14 cellular contexts compared by ENCODE assay signal in the genomic region with DNA sequence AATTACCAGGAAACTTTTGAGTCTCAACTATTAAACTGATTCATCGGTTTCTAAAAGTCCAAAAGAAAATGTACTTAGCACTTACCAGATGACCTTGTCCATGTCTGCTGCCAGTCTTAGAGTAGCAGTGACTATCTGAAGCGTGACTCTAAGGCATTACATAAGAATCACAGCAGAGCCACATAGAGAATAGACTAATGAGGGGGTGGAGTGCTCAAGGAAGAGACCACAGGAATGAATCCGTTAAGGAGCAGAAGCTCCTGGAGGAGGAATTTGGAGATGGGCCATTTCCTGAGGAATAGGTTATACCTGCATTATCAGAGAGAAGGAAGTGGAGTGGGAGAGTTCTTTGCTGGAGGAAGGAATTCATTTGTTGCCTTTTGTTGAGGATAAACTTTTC.
DNase-seq lines count a peak whose midpoint lies in the region; ATAC-seq and TF ChIP-seq lines count a peak whose summit lies in the region.
"Had no signal": no experiment of that assay in that cellular context is flagged by ENCODE, and none has a peak within 500 bp of the region (broad histone marks: within the 10 kb centered on the region; RNA-seq: fewer than 3 reads in every experiment).

No MANE protein-coding gene starts in this region.

- H3K27ac Mint-ChIP-seq in chondrocyte (ENCODE audit: unreplicated experiment) = peak overlapping the region; percentile 62
- H3K27ac Mint-ChIP-seq: activated naive CD4-positive, alpha-beta T cell treated with anti-CD3 and anti-CD28 coated beads, Interleukin-2, amount 10 ng/mL, durations not matched to agents 7 days and 5 days; natural killer cell treated with Interleukin-12 subunit alpha and Interleukin-12 subunit beta and Interleukin-15 and Interleukin-18, amount 100 ng/mL, for 72 hours had no signal

- H3K27me3 ChIP-seq in left ventricle myocardium inferior (ENCODE audit: low read depth) = no peaks in the 10 kb centered on the region
- H3K27me3 ChIP-seq: MG63, testis had no signal

- intact Hi-C loops in left ventricle myocardium inferior (cut with micrococcal nuclease) (no loop called here), Right ventricle myocardium inferior (cut with DNase I) (loop anchor here (5.0 kb wide), 2 partner anchors 54 to 104 kb away; no protein-coding TSS in a partner anchor)

- peaks cover 13% of the 10 kb centered on the region for H3K36me3 Mint-ChIP-seq in chondrocyte (ENCODE audit: low read depth)

- ATAC-seq in Right ventricle myocardium inferior (no peak), omental fat pad (ENCODE audit: low FRiP score) (no peak)
- ATAC-seq: A549; natural killer cell treated with Interleukin-12 subunit alpha and Interleukin-12 subunit beta and Interleukin-15 and Interleukin-18, amount 100 ng/mL, for 72 hours had no signal

- no peak overlapping the region for H3K4me3 ChIP-seq in left ventricle myocardium inferior
- H3K4me3 ChIP-seq: A549, MG63, testis had no signal

- TF ChIP-seq CTCF in left ventricle myocardium inferior (IDR thresholded peaks at IDR 0.05; ENCODE audit: borderline replicate concordance) (no peak), chondrocyte (IDR thresholded peaks at IDR 0.05) (no peak), omental fat pad (IDR thresholded peaks at IDR 0.05) (no peak)

- DNase-seq in left ventricle myocardium inferior (no peak), Right ventricle myocardium inferior (ENCODE audit: missing footprints) (no peak), chondrocyte (ENCODE audit: low spot score) (no peak), kidney glomerular epithelial cell (lab: John Stamatoyannopoulos, UW) (peak; percentile 78), omental fat pad (ENCODE audit: low spot score) (no peak), germinal center (ENCODE audit: low spot score) (no peak), SHP77 treated with DMSO at 0.1 percent for 48 hours (lab: John Stamatoyannopoulos, UW) (no peak), GF-D8 (lab: John Stamatoyannopoulos, UW) (no peak)
- DNase-seq: activated naive CD4-positive, alpha-beta T cell treated with anti-CD3 and anti-CD28 coated beads, Interleukin-2, amount 10 ng/mL, durations not matched to agents 7 days and 5 days; COR-L47; MG63; testis had no signal

- H3K4me3 Mint-ChIP-seq in chondrocyte (ENCODE audit: unreplicated experiment) = no peak overlapping the region
- H3K4me3 Mint-ChIP-seq: activated naive CD4-positive, alpha-beta T cell treated with anti-CD3 and anti-CD28 coated beads, Interleukin-2, amount 10 ng/mL, durations not matched to agents 7 days and 5 days; natural killer cell treated with Interleukin-12 subunit alpha and Interleukin-12 subunit beta and Interleukin-15 and Interleukin-18, amount 100 ng/mL, for 72 hours had no signal

- H3K36me3 ChIP-seq in left ventricle myocardium inferior = peaks cover 29% of the 10 kb centered on the region

- no peaks in the 10 kb centered on the region for H3K9me3 ChIP-seq in left ventricle myocardium inferior (replicated peaks)
- H3K9me3 ChIP-seq: A549, MG63, testis had no signal

- peak overlapping the region; percentile 86 for H3K27ac ChIP-seq in left ventricle myocardium inferior (replicated peaks)
- H3K27ac ChIP-seq: A549, testis had no signal

- peaks cover 75% of the 10 kb centered on the region for H3K4me1 Mint-ChIP-seq in chondrocyte (ENCODE audit: low read depth)
- H3K4me1 Mint-ChIP-seq: activated naive CD4-positive, alpha-beta T cell treated with anti-CD3 and anti-CD28 coated beads, Interleukin-2, amount 10 ng/mL, durations not matched to agents 7 days and 5 days had no signal

- H3K4me1 ChIP-seq in left ventricle myocardium inferior = peaks cover 99% of the 10 kb centered on the region
- H3K4me1 ChIP-seq: testis had no signal

- no peaks in the 10 kb centered on the region for H3K9me3 Mint-ChIP-seq in chondrocyte (ENCODE audit: low read depth)
- H3K9me3 Mint-ChIP-seq: activated naive CD4-positive, alpha-beta T cell treated with anti-CD3 and anti-CD28 coated beads, Interleukin-2, amount 10 ng/mL, durations not matched to agents 7 days and 5 days; natural killer cell treated with Interleukin-12 subunit alpha and Interleukin-12 subunit beta and Interleukin-15 and Interleukin-18, amount 100 ng/mL, for 72 hours had no signal

- no peaks in the 10 kb centered on the region for H3K27me3 Mint-ChIP-seq in chondrocyte (ENCODE audit: low read depth)
- H3K27me3 Mint-ChIP-seq: activated naive CD4-positive, alpha-beta T cell treated with anti-CD3 and anti-CD28 coated beads, Interleukin-2, amount 10 ng/mL, durations not matched to agents 7 days and 5 days; natural killer cell treated with Interleukin-12 subunit alpha and Interleukin-12 subunit beta and Interleukin-15 and Interleukin-18, amount 100 ng/mL, for 72 hours had no signal
